ENCODE assay signal across 1 cellular context in genomic region chr5:17413691-17414090, GRCh38.
TF ChIP-seq lines count a peak whose summit lies in the region.

No MANE protein-coding gene starts in this region.

TF ChIP-seq in GM23338, 12 proteins besides CTCF, POLR2A, EP300 and RAD21 (continued from another document):
- TF ChIP-seq REST (IDR thresholded peaks at IDR 0.05; ENCODE audit: unreplicated experiment): peak; percentile 44
